9 cellular contexts compared by ENCODE assay signal in genomic region chr2:195961873-195962272, GRCh38.
DNase-seq lines count a peak whose midpoint lies in the region; ATAC-seq, FAIRE-seq and TF ChIP-seq lines count a peak whose summit lies in the region.
"Had no signal": no experiment of that assay in that cellular context is flagged by ENCODE, and none has a peak within 500 bp of the region (broad histone marks: within the 10 kb centered on the region; RNA-seq: fewer than 3 reads in every experiment).

No MANE protein-coding gene starts in this region.

- TF ChIP-seq EP300 in gastroesophageal sphincter (IDR thresholded peaks at IDR 0.05): no peak

- peak; percentile 98 for ATAC-seq in GM21367 (IDR thresholded peaks at IDR 0.05; ENCODE audit: unreplicated experiment)
- peak; percentile 68 for ATAC-seq in HG03060 (IDR thresholded peaks at IDR 0.05; ENCODE audit: low read depth, unreplicated experiment)
- ATAC-seq in activated CD8-positive, alpha-beta memory T cell treated with anti-CD3 and anti-CD28 coated beads, Interleukin-2, amount 10 ng/mL, durations not matched to agents 7 days and 5 days: no peak
- no peak for ATAC-seq in gastroesophageal sphincter

- H3K36me3 Mint-ChIP-seq in activated CD8-positive, alpha-beta memory T cell treated with anti-CD3 and anti-CD28 coated beads, Interleukin-2, amount 10 ng/mL, durations not matched to agents 7 days and 5 days: no peaks in the 10 kb centered on the region
- H3K36me3 Mint-ChIP-seq in nephron progenitor cell (ENCODE audit: low read depth): no peaks in the 10 kb centered on the region

- TF ChIP-seq CTCF in nephron progenitor cell (IDR thresholded peaks at IDR 0.05) (no peak), gastroesophageal sphincter (IDR thresholded peaks at IDR 0.05) (no peak)

- H3K4me1 ChIP-seq in gastroesophageal sphincter: no peaks in the 10 kb centered on the region

- H3K9me3 Mint-ChIP-seq in activated CD8-positive, alpha-beta memory T cell treated with anti-CD3 and anti-CD28 coated beads, Interleukin-2, amount 10 ng/mL, durations not matched to agents 7 days and 5 days (ENCODE audit: low read depth): no peaks in the 10 kb centered on the region
- no peaks in the 10 kb centered on the region for H3K9me3 Mint-ChIP-seq in nephron progenitor cell

- no peak overlapping the region for H3K4me3 ChIP-seq in gastroesophageal sphincter

- no peaks in the 10 kb centered on the region for H3K27me3 ChIP-seq in gastroesophageal sphincter

- no peak overlapping the region for H3K4me3 Mint-ChIP-seq in activated CD8-positive, alpha-beta memory T cell treated with anti-CD3 and anti-CD28 coated beads, Interleukin-2, amount 10 ng/mL, durations not matched to agents 7 days and 5 days
- no peak overlapping the region for H3K4me3 Mint-ChIP-seq in nephron progenitor cell

- CTCF ChIA-PET in activated CD8-positive, alpha-beta memory T cell treated with anti-CD3 and anti-CD28 coated beads, Interleukin-2, amount 10 ng/mL, durations not matched to agents 7 days and 5 days (lab: Charles Lee): no interaction called here

- H3K9me3 ChIP-seq in gastroesophageal sphincter: no peaks in the 10 kb centered on the region

- H3K27ac ChIP-seq in gastroesophageal sphincter: no peak overlapping the region

- no peaks in the 10 kb centered on the region for H3K4me1 Mint-ChIP-seq in activated CD8-positive, alpha-beta memory T cell treated with anti-CD3 and anti-CD28 coated beads, Interleukin-2, amount 10 ng/mL, durations not matched to agents 7 days and 5 days
- H3K4me1 Mint-ChIP-seq in nephron progenitor cell: no peaks in the 10 kb centered on the region

- WGBS in gastroesophageal sphincter (ENCODE audit: low coverage in 1 of 2), 2 donors: 74 to 88% methylated on average over 4 to 5 of the region's 5 CpGs

- H3K27me3 Mint-ChIP-seq in activated CD8-positive, alpha-beta memory T cell treated with anti-CD3 and anti-CD28 coated beads, Interleukin-2, amount 10 ng/mL, durations not matched to agents 7 days and 5 days: peaks cover 9% of the 10 kb centered on the region
- H3K27me3 Mint-ChIP-seq in nephron progenitor cell (ENCODE audit: low read depth, poor library complexity): no peaks in the 10 kb centered on the region

- FAIRE-seq in GM12892 (lab: Jason Lieb, UNC): peak; percentile 65

- TF ChIP-seq POLR2A in GM12892 (IDR thresholded peaks at IDR 0.05; ENCODE audit: low read depth, low read length): no peak
- TF ChIP-seq POLR2A in gastroesophageal sphincter (IDR thresholded peaks at IDR 0.05): no peak

- H3K27ac Mint-ChIP-seq in activated CD8-positive, alpha-beta memory T cell treated with anti-CD3 and anti-CD28 coated beads, Interleukin-2, amount 10 ng/mL, durations not matched to agents 7 days and 5 days: no peak overlapping the region
- no peak overlapping the region for H3K27ac Mint-ChIP-seq in nephron progenitor cell

- H3K36me3 ChIP-seq in gastroesophageal sphincter: no peaks in the 10 kb centered on the region

- DNase-seq in GM12892 (ENCODE audit: insufficient read length) (no peak), NAMALWA (ENCODE audit: low spot score) (peak; percentile 28), ecto neural progenitor cell (ENCODE audit: low spot score) (no peak), nephron progenitor cell (no peak)
- no peak for DNase-seq in activated CD8-positive, alpha-beta memory T cell treated with anti-CD3 and anti-CD28 coated beads, Interleukin-2, amount 10 ng/mL, durations not matched to agents 7 days and 5 days
- DNase-seq: activated naive CD4-positive, alpha-beta T cell had no signal

Comparison
In these comparisons a context has a peak if more than half of its experiments do, and no peak if none do; other contexts are left out.
1. ATAC-seq: peak in GM21367 (single experiment) and HG03060 (single experiment); none in activated CD8-positive, alpha-beta memory T cell treated with anti-CD3 and anti-CD28 coated beads, Interleukin-2, amount 10 ng/mL, durations not matched to agents 7 days and 5 days (single experiment) and gastroesophageal sphincter (single experiment).